Comparison of ENCODE assay signal across 8 cellular contexts in the genomic region with DNA sequence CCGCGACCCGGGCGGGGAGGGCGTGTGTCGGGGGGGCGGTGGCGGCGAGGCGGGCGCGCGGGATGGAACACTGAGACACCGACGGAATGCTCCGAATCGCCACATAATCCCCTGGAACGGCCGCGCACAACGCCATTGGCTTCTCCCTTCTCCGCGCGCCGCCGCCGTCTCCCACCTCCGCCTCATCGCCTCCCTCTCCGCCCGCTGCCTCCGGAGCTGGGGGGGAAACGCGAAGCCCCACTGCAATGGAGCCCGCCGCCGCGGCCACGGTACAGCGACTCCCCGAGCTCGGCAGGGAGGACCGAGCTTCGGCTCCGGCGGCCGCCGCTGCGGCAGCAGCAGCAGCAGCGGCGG. TPM values are rescaled to one million over a fixed set of nuclear protein-coding genes. Genes with fewer than 3 reads are reported as not detected.
A peak's percentile ranks its signal among the peaks of the same experiment; 100 is the strongest.
DNase-seq lines count a peak whose midpoint lies in the region; ATAC-seq, FAIRE-seq and TF ChIP-seq lines count a peak whose summit lies in the region.

A gene (plus strand): TSS at position 103 of the 354 bp plus-strand sequence. CDS start 143 bp downstream, at position 246.

- peaks cover 10% of the 10 kb centered on the region for H3K4me1 Mint-ChIP-seq in astrocyte (ENCODE audit: low read depth, unreplicated experiment)

- no peaks in the 10 kb centered on the region for H3K9me3 Mint-ChIP-seq in astrocyte (ENCODE audit: unreplicated experiment)

- H3K4me3 ChIP-seq in AG04449 (ENCODE audit: low read depth, low read length) (peak within 1 kb of the TSS; percentile 76), astrocyte (ENCODE audit: insufficient read depth, low read depth, low read length) (peak within 1 kb of the TSS; percentile 61), HepG2 (replicated peaks in 1 of 3; ENCODE audit: insufficient read depth in 1 of 3, low read depth in 2 of 3, low read length in 3 of 3) (peak within 1 kb of the TSS; percentile 72 to 86 (median 78)), thyroid gland (replicated peaks in 1 of 3) (peak within 1 kb of the TSS; percentile 51 to 79 (median 74))

- H3K36me3 Mint-ChIP-seq in astrocyte (ENCODE audit: low read depth, unreplicated experiment) = no peaks in the 10 kb centered on the region

- intact Hi-C loops in HepG2 (cut with micrococcal nuclease; ENCODE audit: unreplicated experiment) (loop anchor here (2.0 to 5.0 kb wide), 3 partner anchors 87 to 222 kb away; no protein-coding TSS in a partner anchor), thyroid gland (cut with DNase I) (no loop called here)

- H3K9ac ChIP-seq in astrocyte (ENCODE audit: low read length) = peak within 1 kb of the TSS; percentile 83
- peak within 1 kb of the TSS; percentile 81 for H3K9ac ChIP-seq in HepG2 (ENCODE audit: insufficient read depth, low read depth, low read length)

- DNase-seq in AG04449 (ENCODE audit: low read depth, low spot score) (no peak), GM19238 (ENCODE audit: insufficient read length, low spot score) (peak; percentile 61), astrocyte (ENCODE audit: low read depth) (no peak), HepG2 (ENCODE audit: low spot score) (no peak), thyroid gland (no peak), HuH-7.5 (ENCODE audit: low spot score) (no peak), NCI-H187 treated with DMSO at 0.1 percent for 48 hours (lab: John Stamatoyannopoulos, UW) (no peak)

- no peak for TF ChIP-seq CTCF in AG04449 (IDR thresholded peaks at IDR 0.05; ENCODE audit: insufficient read depth, low read length, missing control alignments)
- no peak for TF ChIP-seq CTCF in astrocyte (IDR thresholded peaks at IDR 0.05; ENCODE audit: insufficient read depth, low read depth, low read length)
- TF ChIP-seq CTCF in HepG2 (CRISPR knock-in tag; IDR thresholded peaks at IDR 0.05) = no peak
- TF ChIP-seq CTCF in thyroid gland (IDR thresholded peaks at IDR 0.05) = no peak

- no TSS peak for BruUV-seq in HepG2 (replicated peaks; lab: Mats Ljungman, UMichigan)

- peak within 1 kb of the TSS; percentile 98 for H3K27ac Mint-ChIP-seq in astrocyte (ENCODE audit: unreplicated experiment)

- POLR2A ChIA-PET in AG04449 (lab: Yijun Ruan, JAX) = no interaction called here
- POLR2A ChIA-PET in HepG2 (lab: Yijun Ruan, JAX) = interaction anchor here (0.6 to 4.1 kb wide), 14 partner anchors 8 to 707 kb away, joined by 3 to 34 read pairs (median 4); a partner anchor contains a TSS

- CTCF ChIA-PET in AG04449 (lab: Yijun Ruan, JAX) (interaction anchor here (0.5 to 4.1 kb wide), 27 partner anchors 10 to 301 kb away, joined by 3 to 29 read pairs (median 4); no protein-coding TSS in a partner anchor), HepG2 (lab: Yijun Ruan, JAX; ENCODE audit: low intra/inter-chr PET ratio, low total read pairs) (interaction anchor here (1.2 to 2.1 kb wide), 2 partner anchors 77 to 243 kb away, joined by 5 to 9 read pairs; no protein-coding TSS in a partner anchor)

- TF ChIP-seq POLR2A in HepG2 (IDR thresholded peaks at IDR 0.05; ENCODE audit: insufficient read depth in 1 of 2, low read depth in 2 of 2, low read length in 2 of 2) (peak; percentile 61 to 75), thyroid gland (IDR thresholded peaks at IDR 0.05) (peak; percentile 72 to 89)

- H3K4me1 ChIP-seq in astrocyte (ENCODE audit: insufficient read depth, low read length) (peaks cover 10% of the 10 kb centered on the region), HepG2 (ENCODE audit: insufficient read depth, low read length) (peaks cover 4% of the 10 kb centered on the region; the same call in 1 of the 2 replicates), thyroid gland (peaks cover 4 to 13% of the 10 kb centered on the region in 2 donors)

- H3K27ac ChIP-seq in astrocyte (ENCODE audit: low read depth, low read length) (peak within 1 kb of the TSS; percentile 83), HepG2 (ENCODE audit: extremely low read length, insufficient read depth, low read length) (peak within 1 kb of the TSS; percentile 88), thyroid gland (peak within 1 kb of the TSS; percentile 91 to 94 (median 94))

- H4K20me1 ChIP-seq in astrocyte (ENCODE audit: insufficient read depth, low read length) (peaks cover 13% of the 10 kb centered on the region), HepG2 (ENCODE audit: insufficient read depth, low read length) (peaks cover 15% of the 10 kb centered on the region)

- TF ChIP-seq RAD21 in HepG2 (CRISPR knock-in tag; IDR thresholded peaks at IDR 0.05) = no peak

- no peaks in the 10 kb centered on the region for H3K27me3 Mint-ChIP-seq in astrocyte (ENCODE audit: low read depth, unreplicated experiment)

- peak; percentile 29 for ATAC-seq in HG03354 (IDR thresholded peaks at IDR 0.05; ENCODE audit: poor library complexity, severe bottlenecking, unreplicated experiment)
- ATAC-seq in HepG2 = no peak

- H3K27me3 ChIP-seq in astrocyte (ENCODE audit: insufficient read depth, low read length) (no peaks in the 10 kb centered on the region), HepG2 (ENCODE audit: control insufficient read depth in 1 of 2, insufficient read depth in 2 of 2, low read length in 2 of 2) (no peaks in the 10 kb centered on the region; a peak in 1 of 5 replicates), thyroid gland (no peaks in the 10 kb centered on the region)

- H3K4me3 Mint-ChIP-seq in astrocyte (ENCODE audit: unreplicated experiment) = peak within 1 kb of the TSS; percentile 85

- H3K4me2 ChIP-seq in astrocyte (ENCODE audit: low read length) = peak within 1 kb of the TSS; percentile 95
- H3K4me2 ChIP-seq in HepG2 (ENCODE audit: low read depth, low read length) = peak within 1 kb of the TSS; percentile 93

- H3K9me3 ChIP-seq in astrocyte (ENCODE audit: insufficient read depth, low read depth, low read length) = no peaks in the 10 kb centered on the region
- no peaks in the 10 kb centered on the region for H3K9me3 ChIP-seq in HepG2 (ENCODE audit: low read length)
- H3K9me3 ChIP-seq in thyroid gland = no peaks in the 10 kb centered on the region

- FAIRE-seq in astrocyte (lab: Jason Lieb, UNC) (no peak), HepG2 (lab: Jason Lieb, UNC) (no peak)

- TF ChIP-seq EP300 in HepG2 (IDR thresholded peaks at IDR 0.05; ENCODE audit: low read depth in 2 of 2, low read length in 2 of 2) (no peak), HepG2 (CRISPR knock-in tag; IDR thresholded peaks at IDR 0.05; ENCODE audit: borderline replicate concordance) (no peak)

- no CpG with 5 or more reads among the region's 51 CpGs for WGBS in HepG2 (ENCODE audit: low lambda C conversion rate)
- 0% methylated on average over 7 of the region's 51 CpGs; no CpG with 5 or more reads in 1 of the 2 donors for WGBS in thyroid gland, 2 donors

- in situ Hi-C loops in HepG2 (cut with HindIII; ENCODE audit: extremely low pct_ligation_motif_present, low pct_unique_long_range_greater_than_20kb) = loop anchor here (5.0 to 10.0 kb wide), 3 partner anchors 87 to 269 kb away; no protein-coding TSS in a partner anchor

- H3K79me2 ChIP-seq in astrocyte (ENCODE audit: insufficient read depth, low read length) (peaks cover 43% of the 10 kb centered on the region), HepG2 (ENCODE audit: insufficient read depth, low read length) (peaks cover 45% of the 10 kb centered on the region)

- H3K36me3 ChIP-seq in astrocyte (ENCODE audit: insufficient read depth, low read length) = no peaks in the 10 kb centered on the region
- H3K36me3 ChIP-seq in HepG2 (replicated peaks in 1 of 2; ENCODE audit: control insufficient read depth in 1 of 2, insufficient read depth in 2 of 2, low read length in 2 of 2) = no peaks in the 10 kb centered on the region
- no peaks in the 10 kb centered on the region for H3K36me3 ChIP-seq in thyroid gland

- H2AFZ ChIP-seq in astrocyte (ENCODE audit: low read depth, low read length) (peak within 1 kb of the TSS; percentile 93), HepG2 (ENCODE audit: low read length) (peak within 1 kb of the TSS; percentile 96)

TF ChIP-seq in HepG2, 621 proteins besides CTCF, POLR2A, EP300 and RAD21 (continues in another document):
- TF ChIP-seq TCF7 (IDR thresholded peaks at IDR 0.05; ENCODE audit: low read depth) (no peak), MXD4 (CRISPR knock-in tag; IDR thresholded peaks at IDR 0.05) (peak; percentile 0; the same call in 1 of the 2 replicates), ZC3H13 (CRISPR knock-in tag; IDR thresholded peaks at IDR 0.05) (no peak), RBAK (CRISPR knock-in tag; IDR thresholded peaks at IDR 0.05) (no peak)

RNA-seq across cellular contexts. Expression of the gene that starts here (rescaled TPM):
- total RNA-seq in astrocyte (11.2 and 13.3 TPM in 2 replicates), HepG2 (2016; rRNA removed; fragmentation: Illumina TruSeq; extraction: Trizol) (18.5 and 19.8 TPM in 2 replicates), thyroid gland (10 to 100 TPM; 14.6 to 22.7 (median 20.4) TPM)
- total RNA-seq in HepG2 (2016; cell fraction: cytosol; rRNA removed; fragmentation: Illumina TruSeq; extraction: Trizol; ENCODE audit: low read depth) = 8.5 and 10.8 TPM in 2 replicates
- total RNA-seq in HepG2 (2016; cell fraction: insoluble cytoplasmic fraction; rRNA removed; fragmentation: Illumina TruSeq; extraction: Trizol) = 16.7 and 17.3 TPM in 2 replicates
- 8.5 and 10.8 TPM in 2 replicates for total RNA-seq in HepG2 (2016; cell fraction: membrane; rRNA removed; fragmentation: Illumina TruSeq; extraction: Trizol)
- total RNA-seq in HepG2 (2016; cell fraction: nucleus; rRNA removed; fragmentation: Illumina TruSeq; extraction: Trizol) = 29.4 and 39.2 TPM in 2 replicates
- 9.2 and 9.8 TPM in 2 replicates for polyA plus RNA-seq in HepG2 (2011; rRNA removed)
- 7.0 and 7.7 TPM in 2 replicates for polyA plus RNA-seq in HepG2 (2011; cell fraction: cytosol; rRNA removed)
- polyA plus RNA-seq in HepG2 (2011; cell fraction: nucleus; rRNA removed) = 11.5 and 13.7 TPM in 2 replicates
- polyA plus RNA-seq in HepG2 (2012) = 9.2 and 15.8 TPM in 2 replicates
- 0.60 and 0.61 TPM in 2 replicates for polyA plus RNA-seq in HepG2 (2016; cell fraction: cytosol; fragmentation: Illumina TruSeq; extraction: Trizol; ENCODE audit: low read depth)
- polyA plus RNA-seq in HepG2 (2016; cell fraction: insoluble cytoplasmic fraction; fragmentation: Illumina TruSeq; extraction: Trizol; ENCODE audit: low read depth) = 13.0 and 17.3 TPM in 2 replicates
- 2.3 and 2.5 TPM in 2 replicates for polyA plus RNA-seq in HepG2 (2016; cell fraction: membrane; fragmentation: Illumina TruSeq; extraction: Trizol; ENCODE audit: low read depth)
- polyA plus RNA-seq in HepG2 (2016; cell fraction: nucleus; fragmentation: Illumina TruSeq; extraction: Trizol; ENCODE audit: insufficient read depth, low read depth) = 17.6 and 19.5 TPM in 2 replicates
- 17.9 and 28.2 TPM in 2 replicates for polyA minus RNA-seq in HepG2 (2011; rRNA and poly(A)+ RNA removed; ENCODE audit: low replicate concordance)
- 24.3 and 29.5 TPM in 2 replicates for polyA minus RNA-seq in HepG2 (2011; cell fraction: cytosol; rRNA and poly(A)+ RNA removed)
- polyA minus RNA-seq in HepG2 (2011; cell fraction: nucleus; rRNA and poly(A)+ RNA removed) = 61.7 and 84.3 TPM in 2 replicates
